In the genomic region with DNA sequence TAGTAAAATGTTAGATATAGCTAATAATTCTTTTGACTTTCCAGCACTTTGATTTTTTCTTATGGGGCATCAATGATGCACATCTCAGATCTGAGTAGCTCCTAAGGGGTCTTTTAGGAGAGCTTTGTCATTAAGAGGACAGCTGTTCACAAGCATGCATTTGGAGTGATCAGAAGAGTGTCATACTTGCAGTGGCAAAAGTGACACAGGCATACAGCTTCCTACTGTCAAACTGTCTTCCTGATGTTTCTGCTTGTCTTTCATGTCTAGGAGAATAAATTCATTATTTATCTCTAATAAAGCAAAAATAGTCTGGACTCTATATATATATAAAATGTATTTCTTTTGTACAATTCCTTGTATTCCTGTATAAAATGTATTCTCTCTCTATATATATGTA, we compare ENCODE assay signal across 25 cellular contexts.
"Had no signal": no experiment of that assay in that cellular context is flagged by ENCODE, and none has a peak within 500 bp of the region (broad histone marks: within the 10 kb centered on the region; RNA-seq: fewer than 3 reads in every experiment).

No MANE protein-coding gene starts in this region.

- FAIRE-seq: urothelium cell line had no signal

- H3K27ac ChIP-seq: stomach, suprapubic skin, testis, thoracic aorta, thyroid gland, tibial artery, tibial nerve, transverse colon, upper lobe of left lung, upper lobe of right lung, uterus, vagina had no signal

- H3K36me3 ChIP-seq: stomach, suprapubic skin, thoracic aorta, thyroid gland, tibial artery, tibial nerve, transverse colon, upper lobe of left lung, upper lobe of right lung, uterus, vagina had no signal

- H3K9me3 ChIP-seq: stomach, suprapubic skin, testis, thoracic aorta, thyroid gland, tibial artery, tibial nerve, transverse colon, upper lobe of left lung, upper lobe of right lung, uterus, vagina had no signal

- H3K4me3 ChIP-seq: stomach, suprapubic skin, testis, thoracic aorta, thyroid gland, tibial artery, tibial nerve, transverse colon, upper lobe of left lung, upper lobe of right lung, uterus, vagina had no signal

- H3K27me3 ChIP-seq: stomach, suprapubic skin, testis, thyroid gland, tibial artery, tibial nerve, transverse colon, upper lobe of left lung, upper lobe of right lung, uterus, vagina had no signal

- DNase-seq: stimulated activated CD4-positive, alpha-beta T cell treated with anti-CD3 and anti-CD28 coated beads, Interleukin-2, amount 100 ng/mL, for 24 hours; stimulated activated CD4-positive, alpha-beta T cell treated with anti-CD3 and anti-CD28 coated beads, Interleukin-2, amount 100 ng/mL, for 48 hours; stimulated activated CD4-positive, alpha-beta T cell treated with anti-CD3 and anti-CD28 coated beads, Interleukin-4, amount 100 ng/mL, for 1 hour; stimulated activated CD4-positive, alpha-beta T cell treated with anti-CD3 and anti-CD28 coated beads, Interleukin-4, amount 100 ng/mL, for 24 hours; stimulated activated CD4-positive, alpha-beta T cell treated with anti-CD3 and anti-CD28 coated beads, Interleukin-4, amount 100 ng/mL, for 4 hours; stimulated activated CD8-positive, alpha-beta memory T cell treated with anti-CD3 and anti-CD28 coated beads, Interleukin-4, amount 100 ng/mL, for 48 hours; stimulated activated naive B cell treated with anti-CD40 and anti-IgM and Interleukin-4, amounts not matched to agents 10 μg/mL and 1 μg/mL and 100 μg/mL, for 72 hours; stimulated activated naive CD4-positive, alpha-beta T cell; stimulated activated naive CD8-positive, alpha-beta T cell treated with anti-CD3 and anti-CD28 coated beads, Interleukin-15, amount 100 ng/mL, for 72 hours; stimulated activated naive CD8-positive, alpha-beta T cell treated with anti-CD3 and anti-CD28 coated beads, Interleukin-15, Interleukin-2, amounts not matched to agents 100 U/mL and 50 U/mL, for 24 hours; stomach; substantia nigra; testis; thyroid gland; tibial artery; transverse colon; trophoblast cell; upper lobe of left lung; upper lobe of right lung; uterus had no signal
